ENCODE assay signal across 15 cellular contexts in the genomic region with DNA sequence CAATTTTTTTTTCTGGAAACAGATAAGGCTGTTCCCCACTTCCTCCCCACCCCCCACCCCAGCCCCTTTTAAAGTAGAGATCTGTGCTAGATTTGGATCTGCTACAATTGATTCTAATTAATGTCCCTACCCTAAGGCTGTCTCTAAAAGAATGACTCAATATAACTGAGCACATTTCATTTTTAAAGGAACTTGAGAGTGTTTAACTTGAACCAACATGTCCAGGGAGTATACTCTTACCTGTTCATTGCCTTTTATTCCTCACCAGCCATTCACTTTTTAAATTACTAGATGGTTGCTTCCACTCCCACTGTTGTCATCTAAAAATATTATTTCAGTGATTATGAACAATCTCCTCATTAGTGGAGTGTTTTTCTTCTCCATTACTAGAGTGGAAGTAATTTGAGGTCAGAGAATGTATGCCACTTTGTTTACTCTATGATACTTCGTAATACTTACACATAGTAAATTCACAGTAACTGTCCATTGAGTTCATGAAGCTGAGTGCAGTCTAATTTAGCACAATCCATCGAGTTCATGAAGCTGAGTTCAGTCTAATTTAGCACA.
"Had no signal": no experiment of that assay in that cellular context is flagged by ENCODE, and none has a peak within 500 bp of the region (broad histone marks: within the 10 kb centered on the region; RNA-seq: fewer than 3 reads in every experiment).

No MANE protein-coding gene starts in this region.

- H3K36me3 ChIP-seq: ascending aorta, neutrophil, stomach, tibial artery had no signal

- H3K4me3 ChIP-seq: ascending aorta, mucosa of descending colon, stomach, tibial artery had no signal

- H3K27ac ChIP-seq: ascending aorta, neutrophil, stomach, tibial artery had no signal

- H3K4me1 ChIP-seq: ascending aorta, stomach, tibial artery had no signal

- DNase-seq: activated CD4-positive, alpha-beta T cell treated with anti-CD3 and anti-CD28 coated beads, Interleukin-2, amount 50 U/mL, for 4 hours; activated CD4-positive, CD25-positive, alpha-beta regulatory T cell treated with anti-CD3 and anti-CD28 coated beads, Interleukin-2, amount 50 U/mL, for 72 hours; activated T-cell treated with anti-CD3 and anti-CD28 coated beads, Interleukin-2, amount 50 U/mL, for 72 hours; effector CD8-positive, alpha-beta T cell; immature natural killer cell; left colon; mucosa of descending colon; naive thymus-derived CD8-positive, alpha-beta T cell; right cardiac atrium; small intestine; stomach; T-helper 9 cell; tibial artery had no signal
